18 cellular contexts compared by ENCODE assay signal in the genomic region with DNA sequence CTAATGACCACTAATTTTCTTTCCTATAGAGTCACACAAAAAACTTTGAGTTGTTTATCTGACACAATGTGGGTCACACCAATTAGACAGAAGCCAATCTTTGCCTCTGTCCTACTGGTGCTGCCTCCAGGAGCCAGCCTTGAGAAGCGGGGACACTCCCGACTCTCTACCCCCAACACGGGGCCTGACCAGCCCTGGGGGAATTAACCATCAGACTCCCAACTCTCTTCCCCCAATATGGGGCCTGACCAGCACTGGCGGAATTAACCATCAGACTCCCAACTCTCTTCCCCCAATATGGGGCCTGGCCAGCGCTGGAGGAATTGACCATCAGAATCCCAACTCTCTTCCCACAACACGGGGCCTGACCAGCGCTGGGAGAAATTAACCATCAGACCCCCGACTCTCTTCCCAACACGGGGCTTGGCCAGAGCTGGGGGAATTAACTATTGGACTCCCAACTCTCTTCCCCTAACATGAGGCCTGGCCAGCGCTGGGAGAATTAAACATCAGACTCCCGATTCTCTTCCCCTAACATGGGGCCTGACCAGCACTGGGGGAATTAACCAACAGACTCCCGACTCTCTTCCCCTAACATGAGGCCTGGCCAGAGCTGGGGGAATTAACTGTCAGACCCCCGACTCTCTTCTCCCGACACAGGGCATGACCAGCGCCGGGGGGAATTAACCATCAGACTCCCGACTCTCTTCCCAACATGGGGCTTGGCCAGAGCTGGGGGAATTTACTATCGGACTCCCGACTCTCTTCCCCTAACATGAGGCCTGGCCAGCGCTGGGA. TPM values are rescaled to one million over a fixed set of nuclear protein-coding genes. Genes with fewer than 3 reads are reported as not detected.
DNase-seq lines count a peak whose midpoint lies in the region; ATAC-seq and TF ChIP-seq lines count a peak whose summit lies in the region.
"Had no signal": no experiment of that assay in that cellular context is flagged by ENCODE, and none has a peak within 500 bp of the region (broad histone marks: within the 10 kb centered on the region; RNA-seq: fewer than 3 reads in every experiment).

No MANE protein-coding gene starts in this region.

- in situ Hi-C loops in KBM-7 (cut with MboI; ENCODE audit: low pct_unique_long_range_greater_than_20kb, low sequenced_read_pairs), result no loop called here

- H3K36me3 Mint-ChIP-seq in stimulated activated naive CD8-positive, alpha-beta T cell treated with anti-CD3 and anti-CD28 coated beads, Interleukin-15, Interleukin-2, amounts not matched to agents 100 ng/mL and 50 ng/mL, for 24 hours (ENCODE audit: low read depth), result peaks cover 66% of the 10 kb centered on the region
- H3K36me3 Mint-ChIP-seq in activated T-helper 1 cell treated with anti-CD3 and anti-CD28 coated beads, Interleukin-12 subunit alpha, Interleukin-12 subunit beta, Interleukin-2, Interleukin-4 antibody, amounts not matched to agents 30 ng/mL and 10 ng/mL and 1 ng/mL, durations not matched to agents 14 hours and 24 hours and 36 hours (ENCODE audit: low read depth), result peaks cover 72% of the 10 kb centered on the region

- intact Hi-C loops in activated T-helper 1 cell treated with anti-CD3 and anti-CD28 coated beads, Interleukin-12 subunit alpha, Interleukin-12 subunit beta, Interleukin-2, Interleukin-4 antibody, amounts not matched to agents 30 ng/mL and 10 ng/mL and 1 ng/mL, durations not matched to agents 14 hours and 24 hours and 36 hours (cut with micrococcal nuclease), result no loop called here
- intact Hi-C loops in lower lobe of right lung (cut with DNase I) (no loop called here), vagina (cut with DNase I) (no loop called here)

- no peaks in the 10 kb centered on the region for H3K9me3 Mint-ChIP-seq in stimulated activated naive CD8-positive, alpha-beta T cell treated with anti-CD3 and anti-CD28 coated beads, Interleukin-15, Interleukin-2, amounts not matched to agents 100 ng/mL and 50 ng/mL, for 24 hours
- H3K9me3 Mint-ChIP-seq in activated T-helper 1 cell treated with anti-CD3 and anti-CD28 coated beads, Interleukin-12 subunit alpha, Interleukin-12 subunit beta, Interleukin-2, Interleukin-4 antibody, amounts not matched to agents 30 ng/mL and 10 ng/mL and 1 ng/mL, durations not matched to agents 14 hours and 24 hours and 36 hours, result no peaks in the 10 kb centered on the region
- H3K9me3 Mint-ChIP-seq: activated T-cell treated with anti-CD3 and anti-CD28 coated beads, Interleukin-2, amount 50 U/mL, for 4 hours had no signal

- H3K27ac Mint-ChIP-seq in stimulated activated naive CD8-positive, alpha-beta T cell treated with anti-CD3 and anti-CD28 coated beads, Interleukin-15, Interleukin-2, amounts not matched to agents 100 ng/mL and 50 ng/mL, for 24 hours, result peak overlapping the region; percentile 54
- peak overlapping the region; percentile 48 for H3K27ac Mint-ChIP-seq in activated T-helper 1 cell treated with anti-CD3 and anti-CD28 coated beads, Interleukin-12 subunit alpha, Interleukin-12 subunit beta, Interleukin-2, Interleukin-4 antibody, amounts not matched to agents 30 ng/mL and 10 ng/mL and 1 ng/mL, durations not matched to agents 14 hours and 24 hours and 36 hours

- peaks cover 89% of the 10 kb centered on the region for H3K36me3 ChIP-seq in lower lobe of right lung
- peaks cover 0 to 56% of the 10 kb centered on the region in 2 donors for H3K36me3 ChIP-seq in vagina

- no peak for TF ChIP-seq CTCF in lower lobe of right lung (IDR thresholded peaks at IDR 0.05)
- no peak for TF ChIP-seq CTCF in vagina (IDR thresholded peaks at IDR 0.05)

- H3K27me3 ChIP-seq in lower lobe of right lung (ENCODE audit: low read depth) (no peaks in the 10 kb centered on the region), vagina (no peaks in the 10 kb centered on the region)
- H3K27me3 ChIP-seq: gastroesophageal sphincter, tibial nerve had no signal

- H3K27ac ChIP-seq in lower lobe of right lung (no peak overlapping the region), vagina (no peak overlapping the region)
- H3K27ac ChIP-seq: gastroesophageal sphincter, KMS-11, tibial nerve had no signal

- no peak for TF ChIP-seq POLR2A in vagina (IDR thresholded peaks at IDR 0.05)

- no peaks in the 10 kb centered on the region for H3K27me3 Mint-ChIP-seq in stimulated activated naive CD8-positive, alpha-beta T cell treated with anti-CD3 and anti-CD28 coated beads, Interleukin-15, Interleukin-2, amounts not matched to agents 100 ng/mL and 50 ng/mL, for 24 hours
- no peaks in the 10 kb centered on the region for H3K27me3 Mint-ChIP-seq in activated T-helper 1 cell treated with anti-CD3 and anti-CD28 coated beads, Interleukin-12 subunit alpha, Interleukin-12 subunit beta, Interleukin-2, Interleukin-4 antibody, amounts not matched to agents 30 ng/mL and 10 ng/mL and 1 ng/mL, durations not matched to agents 14 hours and 24 hours and 36 hours (ENCODE audit: insufficient read depth)
- H3K27me3 Mint-ChIP-seq: activated CD4-positive, alpha-beta T cell treated with anti-CD3 and anti-CD28 coated beads for 36 hours had no signal

- no peak for ATAC-seq in stimulated activated naive CD8-positive, alpha-beta T cell treated with anti-CD3 and anti-CD28 coated beads, Interleukin-15, Interleukin-2, amounts not matched to agents 100 U/mL and 50 U/mL, for 24 hours
- ATAC-seq in lower lobe of right lung (no peak), HG03175 (IDR thresholded peaks at IDR 0.05; ENCODE audit: unreplicated experiment) (no peak)
- ATAC-seq: esophagus mucosa, gastroesophageal sphincter had no signal

- H3K4me3 Mint-ChIP-seq in stimulated activated naive CD8-positive, alpha-beta T cell treated with anti-CD3 and anti-CD28 coated beads, Interleukin-15, Interleukin-2, amounts not matched to agents 100 ng/mL and 50 ng/mL, for 24 hours, result no peak overlapping the region
- no peak overlapping the region for H3K4me3 Mint-ChIP-seq in activated T-helper 1 cell treated with anti-CD3 and anti-CD28 coated beads, Interleukin-12 subunit alpha, Interleukin-12 subunit beta, Interleukin-2, Interleukin-4 antibody, amounts not matched to agents 30 ng/mL and 10 ng/mL and 1 ng/mL, durations not matched to agents 14 hours and 24 hours and 36 hours
- H3K4me3 Mint-ChIP-seq: activated CD4-positive, alpha-beta T cell treated with anti-CD3 and anti-CD28 coated beads for 36 hours; activated T-cell treated with anti-CD3 and anti-CD28 coated beads, Interleukin-2, amount 50 U/mL, for 4 hours had no signal

- H3K9me3 ChIP-seq in lower lobe of right lung (no peaks in the 10 kb centered on the region), vagina (no peaks in the 10 kb centered on the region)
- H3K9me3 ChIP-seq: gastroesophageal sphincter, tibial nerve had no signal

- no peaks in the 10 kb centered on the region for H3K4me1 ChIP-seq in lower lobe of right lung
- H3K4me1 ChIP-seq in vagina, result no peaks in the 10 kb centered on the region
- H3K4me1 ChIP-seq: gastroesophageal sphincter, tibial nerve had no signal

- peaks cover 41% of the 10 kb centered on the region for H3K4me1 Mint-ChIP-seq in stimulated activated naive CD8-positive, alpha-beta T cell treated with anti-CD3 and anti-CD28 coated beads, Interleukin-15, Interleukin-2, amounts not matched to agents 100 ng/mL and 50 ng/mL, for 24 hours (ENCODE audit: low read depth)
- peaks cover 24% of the 10 kb centered on the region for H3K4me1 Mint-ChIP-seq in activated T-helper 1 cell treated with anti-CD3 and anti-CD28 coated beads, Interleukin-12 subunit alpha, Interleukin-12 subunit beta, Interleukin-2, Interleukin-4 antibody, amounts not matched to agents 30 ng/mL and 10 ng/mL and 1 ng/mL, durations not matched to agents 14 hours and 24 hours and 36 hours (ENCODE audit: low read depth)

- no peak overlapping the region for H3K4me3 ChIP-seq in lower lobe of right lung
- no peak overlapping the region for H3K4me3 ChIP-seq in vagina
- H3K4me3 ChIP-seq: gastroesophageal sphincter, tibial nerve had no signal

- no peak for DNase-seq in stimulated activated naive CD8-positive, alpha-beta T cell treated with anti-CD3 and anti-CD28 coated beads, Interleukin-15, Interleukin-2, amounts not matched to agents 100 U/mL and 50 U/mL, for 24 hours
- DNase-seq in activated T-helper 1 cell treated with anti-CD3 and anti-CD28 coated beads, Interleukin-12 subunit alpha, Interleukin-12 subunit beta, Interleukin-2, Interleukin-4 antibody, amounts not matched to agents 30 ng/mL and 10 ng/mL and 1 ng/mL, durations not matched to agents 14 hours and 24 hours and 36 hours (ENCODE audit: low spot score), result no peak
- DNase-seq in lower lobe of right lung (peak; percentile 14), vagina (ENCODE audit: extremely low spot score in 2 of 2) (peak; percentile 58 to 64), KBM-7 (no peak), NCI-H2107 treated with DMSO at 0.1 percent for 48 hours (lab: John Stamatoyannopoulos, UW; ENCODE audit: unreplicated experiment) (no peak)
- DNase-seq: activated CD4-positive, alpha-beta T cell treated with anti-CD3 and anti-CD28 coated beads for 36 hours; activated T-cell treated with anti-CD3 and anti-CD28 coated beads, Interleukin-2, amount 50 U/mL, for 4 hours; NCI-H187 treated with DMSO at 0.1 percent for 48 hours; RPMI8226 had no signal

RNA-seq across cellular contexts. Expression of a gene that starts 12.5 kb away (rescaled TPM):
- total RNA-seq in activated T-helper 1 cell treated with anti-CD3 and anti-CD28 coated beads, Interleukin-12 subunit alpha, Interleukin-12 subunit beta, Interleukin-2, Interleukin-4 antibody, amounts not matched to agents 30 ng/mL and 10 ng/mL and 1 ng/mL, durations not matched to agents 14 hours and 24 hours and 36 hours, result 127 and 133 TPM in 2 replicates
- total RNA-seq in lower lobe of right lung (11.7 TPM), vagina (3.7 TPM)
- total RNA-seq: Daoy, renal cortical epithelial cell had no signal

RNA-seq across cellular contexts. Expression of a gene that starts 31.0 kb away (rescaled TPM):
- 57.7 and 58.7 TPM in 2 replicates for total RNA-seq in activated T-helper 1 cell treated with anti-CD3 and anti-CD28 coated beads, Interleukin-12 subunit alpha, Interleukin-12 subunit beta, Interleukin-2, Interleukin-4 antibody, amounts not matched to agents 30 ng/mL and 10 ng/mL and 1 ng/mL, durations not matched to agents 14 hours and 24 hours and 36 hours
- total RNA-seq in lower lobe of right lung, result 82.9 TPM
- total RNA-seq in vagina, result 29.7 TPM

Comparison
In these comparisons a context has a peak if more than half of its experiments do, and no peak if none do; other contexts are left out.
1. DNase-seq: peak in lower lobe of right lung (single experiment) and vagina (2 of 2); none in stimulated activated naive CD8-positive, alpha-beta T cell treated with anti-CD3 and anti-CD28 coated beads, Interleukin-15, Interleukin-2, amounts not matched to agents 100 U/mL and 50 U/mL, for 24 hours (single experiment), activated T-helper 1 cell treated with anti-CD3 and anti-CD28 coated beads, Interleukin-12 subunit alpha, Interleukin-12 subunit beta, Interleukin-2, Interleukin-4 antibody, amounts not matched to agents 30 ng/mL and 10 ng/mL and 1 ng/mL, durations not matched to agents 14 hours and 24 hours and 36 hours (single experiment), KBM-7 (single experiment) and NCI-H2107 treated with DMSO at 0.1 percent for 48 hours (single experiment).
2. RNA of a gene that starts 12.5 kb away (total RNA-seq): 127 to 133 TPM in activated T-helper 1 cell treated with anti-CD3 and anti-CD28 coated beads, Interleukin-12 subunit alpha, Interleukin-12 subunit beta, Interleukin-2, Interleukin-4 antibody, amounts not matched to agents 30 ng/mL and 10 ng/mL and 1 ng/mL, durations not matched to agents 14 hours and 24 hours and 36 hours; 11.7 TPM in lower lobe of right lung (single experiment) and 3.7 TPM in vagina (single experiment); every median in the first group is over 10 times any median in the second.